9 cellular contexts compared by ENCODE assay signal in genomic region chr19:41225238-41226052, GRCh38. TPM values are rescaled to one million over a fixed set of nuclear protein-coding genes. Genes with fewer than 3 reads are reported as not detected.
DNase-seq lines count a peak whose midpoint lies in the region; ATAC-seq and TF ChIP-seq lines count a peak whose summit lies in the region.
"Had no signal": no experiment of that assay in that cellular context is flagged by ENCODE, and none has a peak within 500 bp of the region (broad histone marks: within the 10 kb centered on the region; RNA-seq: fewer than 3 reads in every experiment).

No MANE protein-coding gene starts in this region.

- peaks cover 31% of the 10 kb centered on the region for H3K4me1 Mint-ChIP-seq in CD14-positive monocyte

- H3K27me3 ChIP-seq in Panc1 (ENCODE audit: control insufficient read depth, insufficient read depth, low read length) = no peaks in the 10 kb centered on the region
- H3K27me3 ChIP-seq in iPS DF 6.9 (ENCODE audit: control insufficient read depth, insufficient read depth, low read length) = no peaks in the 10 kb centered on the region

- whole genome bisulfite sequencing in iPS DF 6.9 (ENCODE audit: insufficient coverage, insufficient read length) = no CpG with 5 or more reads among the region's 29 CpGs

- H3K4me3 Mint-ChIP-seq in CD14-positive monocyte = peak overlapping the region; percentile 68 to 85

- peaks cover 38 to 64% (median 43%) of the 10 kb centered on the region in 3 donors for H3K27me3 Mint-ChIP-seq in CD14-positive monocyte (ENCODE audit: low read depth in 3 of 3)

- TF ChIP-seq CTCF in CD14-positive monocyte (IDR thresholded peaks at IDR 0.05) (no peak), Panc1 (IDR thresholded peaks at IDR 0.05) (no peak)

- in situ Hi-C loops in Panc1 (cut with HindIII; ENCODE audit: low pct_unique_long_range_greater_than_20kb, low sequenced_read_pairs) = no loop called here

- intact Hi-C loops in CD14-positive monocyte (cut with micrococcal nuclease) (loop anchor here in 1 of 2 donors (5.0 kb wide), 1 partner anchor 37 kb away; the partner anchor contains the start of gene HNRNPUL1), Panc1 (cut with micrococcal nuclease; ENCODE audit: unreplicated experiment) (no loop called here)

- H3K9me3 ChIP-seq in Panc1 (ENCODE audit: control insufficient read depth, insufficient read depth, low read depth, low read length) (no peaks in the 10 kb centered on the region), iPS DF 6.9 (ENCODE audit: control insufficient read depth, insufficient read depth, low read length) (no peaks in the 10 kb centered on the region)
- H3K9me3 ChIP-seq: neutrophil had no signal

- H3K36me3 ChIP-seq in Panc1 (ENCODE audit: control insufficient read depth, insufficient read depth, low read length) (no peaks in the 10 kb centered on the region; the same call in 1 of the 2 replicates), iPS DF 6.9 (ENCODE audit: control insufficient read depth, insufficient read depth, low read length) (peaks cover 2% of the 10 kb centered on the region; the same call in 1 of the 2 replicates)
- H3K36me3 ChIP-seq: neutrophil had no signal

- peaks cover 35% of the 10 kb centered on the region for H3K4me1 ChIP-seq in Panc1 (ENCODE audit: control insufficient read depth, insufficient read depth, low read length)
- peaks cover 8% of the 10 kb centered on the region; the same call in 1 of the 2 replicates for H3K4me1 ChIP-seq in iPS DF 6.9 (ENCODE audit: control insufficient read depth, insufficient read depth, low read length)

- CTCF ChIA-PET in Panc1 (lab: Charles Lee) = no interaction called here

- H3K27ac ChIP-seq in Panc1 (ENCODE audit: low read length) = peak overlapping the region; percentile 84
- H3K27ac ChIP-seq in iPS DF 6.9 (ENCODE audit: low read length) = no peak overlapping the region
- peak overlapping the region in 19 of 21 experiments; percentile 31 to 89 (median 78) for H3K27ac ChIP-seq in skin epidermis
- H3K27ac ChIP-seq: neutrophil had no signal

- POLR2A ChIA-PET in Panc1 (lab: Charles Lee) = no interaction called here

- peaks cover 0 to 7% of the 10 kb centered on the region in 2 donors for H3K36me3 Mint-ChIP-seq in CD14-positive monocyte

- no TSS peak for BruUV-seq in Panc1 (replicated peaks; lab: Mats Ljungman, UMichigan)

- DNase-seq in CD14-positive monocyte (ENCODE audit: low spot score) = peak; percentile 85
- peak; percentile 95 for DNase-seq in Panc1 (ENCODE audit: low read depth, low spot score)
- DNase-seq in amniotic stem cell (lab: John Stamatoyannopoulos, UW) = peak; percentile 95
- DNase-seq in iPS DF 6.9 (ENCODE audit: low read depth, low spot score) = no peak
- no peak for DNase-seq in NCI-H510A treated with DMSO at 0.1 percent for 48 hours (lab: John Stamatoyannopoulos, UW)
- no peak for DNase-seq in NAMALWA (ENCODE audit: low spot score)

- ATAC-seq in Panc1 (peak; percentile 78), HG02642 (IDR thresholded peaks at IDR 0.05; ENCODE audit: poor library complexity, unreplicated experiment) (no peak)

- peaks cover 0 to 8% (median 2%) of the 10 kb centered on the region in 7 donors for H3K9me3 Mint-ChIP-seq in CD14-positive monocyte

- H3K4me3 ChIP-seq in Panc1 (ENCODE audit: low read depth in 2 of 2, low read length in 2 of 2) = peak overlapping the region; percentile 24 to 25
- peak overlapping the region; percentile 16; the same call in 1 of the 2 replicates for H3K4me3 ChIP-seq in iPS DF 6.9 (ENCODE audit: low read length)
- H3K4me3 ChIP-seq in skin epidermis = peak overlapping the region; percentile 23 to 48 (median 35)

- H3K27ac Mint-ChIP-seq in CD14-positive monocyte = peak overlapping the region in 4 of 7 donors; percentile 41 to 72 (median 58)

RNA-seq across cellular contexts. Expression of gene AXL, which starts 6.4 kb away (rescaled TPM):
- under 1 TPM in 1 of 2 donors, not detected in 1; 0.05 TPM for polyA plus RNA-seq in CD14-positive monocyte
- total RNA-seq in Panc1 (2021; ENCODE audit: unreplicated experiment) = 128 TPM
- 87.2 TPM for polyA plus RNA-seq in Panc1 (2012; ENCODE audit: insufficient read length)

RNA-seq across cellular contexts. Expression of gene CYP2S1, which starts 32.4 kb away (rescaled TPM):
- 10 to 100 TPM; 10.3 to 20.3 TPM for polyA plus RNA-seq in CD14-positive monocyte
- total RNA-seq in Panc1 (2021; ENCODE audit: unreplicated experiment) = 8.5 TPM
- 10.0 TPM for polyA plus RNA-seq in Panc1 (2012; ENCODE audit: insufficient read length)

RNA-seq across cellular contexts. Expression of gene HNRNPUL1, which starts 38.7 kb away (rescaled TPM):
- 10 to 100 TPM; 22.6 to 30.3 TPM for polyA plus RNA-seq in CD14-positive monocyte
- 183 TPM for total RNA-seq in Panc1 (2021; ENCODE audit: unreplicated experiment)
- polyA plus RNA-seq in Panc1 (2012; ENCODE audit: insufficient read length) = 148 TPM

Comparison
In these comparisons a context has a peak if more than half of its experiments do, and no peak if none do; other contexts are left out.
1. DNase-seq: peak in CD14-positive monocyte (single experiment), Panc1 (single experiment) and amniotic stem cell (single experiment); none in iPS DF 6.9 (single experiment), NCI-H510A treated with DMSO at 0.1 percent for 48 hours (single experiment) and NAMALWA (single experiment).
2. Peak in every context shown above with its lines, with median percentiles within 50 percentile points of each other: H3K4me3 ChIP-seq.